21 cellular contexts compared by ENCODE assay signal in the genomic region with DNA sequence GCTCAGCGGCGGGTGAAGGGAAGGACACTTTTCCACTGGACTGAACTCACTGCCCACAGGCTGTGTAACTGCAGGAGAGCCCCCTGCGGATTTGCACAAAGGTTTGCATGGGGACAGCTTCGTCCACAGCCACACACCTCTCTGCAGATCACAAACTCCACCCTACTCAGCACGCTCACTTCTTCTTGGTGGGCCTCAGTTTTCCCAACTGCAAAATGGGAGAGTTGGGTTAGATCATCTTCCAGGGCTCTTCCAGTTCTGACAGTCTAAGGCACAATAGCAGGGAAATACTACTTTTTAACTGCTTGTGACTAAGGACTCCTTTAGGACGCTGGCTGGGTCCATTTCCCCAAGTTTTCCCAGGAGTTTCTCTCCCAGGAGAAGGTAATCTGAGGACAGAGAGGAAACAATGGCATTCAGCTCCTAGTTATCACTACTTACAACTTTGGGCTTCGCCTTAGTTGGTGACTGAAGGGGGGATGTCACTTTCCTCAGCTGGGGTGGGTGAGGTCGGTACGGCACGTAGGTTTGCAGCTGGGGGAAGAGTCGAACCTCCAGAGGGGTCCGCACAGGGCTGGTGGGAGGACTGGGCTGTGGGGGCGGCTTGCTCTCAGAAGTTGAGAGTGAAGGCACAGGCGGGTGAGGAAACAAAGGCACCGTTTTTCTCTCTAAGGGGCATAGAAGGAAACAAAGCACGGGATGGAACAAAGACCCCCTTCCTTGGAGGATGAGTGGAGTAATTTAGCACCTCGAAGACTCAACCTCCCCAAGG. TPM values are rescaled to one million over a fixed set of nuclear protein-coding genes. Genes with fewer than 3 reads are reported as not detected.
DNase-seq lines count a peak whose midpoint lies in the region; ATAC-seq and TF ChIP-seq lines count a peak whose summit lies in the region.
"Had no signal": no experiment of that assay in that cellular context is flagged by ENCODE, and none has a peak within 500 bp of the region (broad histone marks: within the 10 kb centered on the region; RNA-seq: fewer than 3 reads in every experiment).

No MANE protein-coding gene starts in this region.

- peaks cover 8 to 50% of the 10 kb centered on the region in 2 donors for H3K4me1 ChIP-seq in left lung
- peaks cover 3 to 59% (median 27%) of the 10 kb centered on the region in 6 donors for H3K4me1 ChIP-seq in spleen
- H3K4me1 ChIP-seq: BE2C had no signal

- TF ChIP-seq CTCF in CD14-positive monocyte (IDR thresholded peaks at IDR 0.05) (no peak), left lung (IDR thresholded peaks at IDR 0.05) (no peak), spleen (IDR thresholded peaks at IDR 0.05 in 8 of 11, conservative IDR thresholded peaks at IDR 0.05 in 3 of 11) (no peak)

- H3K36me3 ChIP-seq in left lung (peaks cover 0 to 19% of the 10 kb centered on the region in 2 donors), spleen (no peaks in the 10 kb centered on the region)
- H3K36me3 ChIP-seq: BE2C, SJSA1 had no signal

- peaks cover 55% of the 10 kb centered on the region for H3K4me1 Mint-ChIP-seq in CD14-positive monocyte
- H3K4me1 Mint-ChIP-seq in T-helper 17 cell: peaks cover 30% of the 10 kb centered on the region
- H3K4me1 Mint-ChIP-seq: IgD-negative memory B cell had no signal

- no peaks in the 10 kb centered on the region for H3K9me3 ChIP-seq in T-helper 17 cell (ENCODE audit: control insufficient read depth, low read length, poor library complexity, severe bottlenecking)
- H3K9me3 ChIP-seq in left lung: no peaks in the 10 kb centered on the region
- H3K9me3 ChIP-seq in spleen: no peaks in the 10 kb centered on the region
- H3K9me3 ChIP-seq: A549, BE2C, SJSA1 had no signal

- TF ChIP-seq POLR2A in spleen (IDR thresholded peaks at IDR 0.05): no peak

- in situ Hi-C loops in ACHN (cut with HindIII; ENCODE audit: low pct_ligation_motif_present, low pct_unique_long_range_greater_than_20kb, low sequenced_read_pairs): no loop called here

- H3K27ac Mint-ChIP-seq in CD14-positive monocyte (peak overlapping the region; percentile 89 to 97 (median 94)), T-helper 17 cell (peak overlapping the region; percentile 95)
- H3K27ac Mint-ChIP-seq: CD4-positive, alpha-beta T cell had no signal

- H3K4me3 ChIP-seq in left lung (no peak overlapping the region), spleen (no peak overlapping the region)
- H3K4me3 ChIP-seq: A549, SJSA1 had no signal

- no peak overlapping the region for H3K4me3 Mint-ChIP-seq in CD14-positive monocyte
- H3K4me3 Mint-ChIP-seq in T-helper 17 cell: peak overlapping the region; percentile 9
- H3K4me3 Mint-ChIP-seq: CD4-positive, alpha-beta T cell; IgD-negative memory B cell had no signal

- intact Hi-C loops in CD14-positive monocyte (cut with micrococcal nuclease): no loop called here
- intact Hi-C loops in left lung (cut with DNase I): no loop called here
- intact Hi-C loops in spleen (cut with DNase I; ENCODE audit: low total_unique reads): no loop called here

- 92 to 95% (median 93%) methylated on average over 17 of the region's 17 CpGs for whole genome bisulfite sequencing in spleen, 5 donors

- no peaks in the 10 kb centered on the region for H3K9me3 Mint-ChIP-seq in CD14-positive monocyte
- H3K9me3 Mint-ChIP-seq: CD4-positive, alpha-beta T cell; IgD-negative memory B cell had no signal

- H3K27me3 Mint-ChIP-seq in CD14-positive monocyte (ENCODE audit: low read depth in 3 of 3): no peaks in the 10 kb centered on the region
- no peaks in the 10 kb centered on the region for H3K27me3 Mint-ChIP-seq in T-helper 17 cell
- H3K27me3 Mint-ChIP-seq: CD4-positive, alpha-beta T cell had no signal

- H3K27me3 ChIP-seq in left lung (no peaks in the 10 kb centered on the region), spleen (replicated peaks in 1 of 7) (no peaks in the 10 kb centered on the region)
- H3K27me3 ChIP-seq: BE2C, SJSA1 had no signal

- H3K36me3 Mint-ChIP-seq in CD14-positive monocyte (peaks cover 0 to 2% of the 10 kb centered on the region in 2 donors), T-helper 17 cell (ENCODE audit: low read depth) (no peaks in the 10 kb centered on the region)

- no peak for DNase-seq in CD14-positive monocyte (ENCODE audit: low spot score)
- no peak for DNase-seq in T-helper 17 cell
- DNase-seq in left lung: no peak
- DNase-seq in spleen: peak; percentile 51
- DNase-seq in retina: no peak
- no peak for DNase-seq in ACHN
- DNase-seq in SW 1271 (lab: John Stamatoyannopoulos, UW): no peak
- DNase-seq: BE2C; CD4-positive, alpha-beta T cell; DMS53; GF-D8; Karpas-422; NCI-H1105 treated with DMSO at 0.1 percent for 48 hours; NCI-H2029 treated with DMSO at 0.1 percent for 48 hours; NCI-H2171; NCI-H345; NCI-H524 had no signal

- no peak for ATAC-seq in T-helper 17 cell
- no peak for ATAC-seq in left lung
- ATAC-seq: A549, Right ventricle myocardium inferior had no signal

- H3K27ac ChIP-seq in left lung (peak overlapping the region; percentile 61 to 79), spleen (peak overlapping the region in 4 of 8 donors; percentile 56 to 73 (median 68))
- H3K27ac ChIP-seq: SJSA1 had no signal

RNA-seq across cellular contexts. Expression of a gene that starts 55.8 kb away (rescaled TPM):
- 100 to 1,000 TPM in 1 of 2 donors, 10 to 100 TPM in 1; 94.5 to 102 TPM for polyA plus RNA-seq in CD14-positive monocyte
- total RNA-seq in T-helper 17 cell: 100 to 1,000 TPM; 125 to 138 TPM
- 10 to 100 TPM; 87.9 to 89.0 TPM for total RNA-seq in left lung
- 100 to 1,000 TPM; 107 to 147 (median 126) TPM for total RNA-seq in spleen
- polyA plus RNA-seq in spleen: 100 to 1,000 TPM in 2 of 3 donors, 10 to 100 TPM in 1; 83.9 to 136 (median 108) TPM
